Comparison of ENCODE assay signal across 1 cellular context in the genomic region with DNA sequence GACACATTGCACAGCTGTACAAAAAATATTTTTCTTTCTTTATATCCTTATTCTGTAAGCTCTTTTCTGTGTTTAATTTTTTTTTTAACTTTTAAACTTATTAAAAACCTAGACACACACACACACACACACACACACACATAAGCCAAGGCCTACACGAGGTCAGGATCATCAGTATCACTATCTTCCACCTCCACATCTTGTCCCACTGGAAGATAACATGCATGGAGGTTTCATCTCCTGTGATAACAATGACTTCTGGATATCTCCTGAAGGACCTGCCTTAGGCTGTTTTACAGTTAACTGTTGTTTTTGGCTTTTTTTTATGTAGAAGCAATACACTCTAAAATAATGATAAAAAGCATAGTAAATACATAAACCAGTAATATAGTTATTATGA.
TF ChIP-seq lines count a peak whose summit lies in the region.

No MANE protein-coding gene starts in this region.

TF ChIP-seq in K562, 482 proteins besides CTCF, POLR2A, EP300 and RAD21 (continued from another document and continues in another):
- TF ChIP-seq, protein P1, sequence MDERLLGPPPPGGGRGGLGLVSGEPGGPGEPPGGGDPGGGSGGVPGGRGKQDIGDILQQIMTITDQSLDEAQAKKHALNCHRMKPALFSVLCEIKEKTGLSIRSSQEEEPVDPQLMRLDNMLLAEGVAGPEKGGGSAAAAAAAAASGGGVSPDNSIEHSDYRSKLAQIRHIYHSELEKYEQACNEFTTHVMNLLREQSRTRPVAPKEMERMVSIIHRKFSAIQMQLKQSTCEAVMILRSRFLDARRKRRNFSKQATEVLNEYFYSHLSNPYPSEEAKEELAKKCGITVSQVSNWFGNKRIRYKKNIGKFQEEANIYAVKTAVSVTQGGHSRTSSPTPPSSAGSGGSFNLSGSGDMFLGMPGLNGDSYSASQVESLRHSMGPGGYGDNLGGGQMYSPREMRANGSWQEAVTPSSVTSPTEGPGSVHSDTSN (CRISPR knock-in tag; IDR thresholded peaks at IDR 0.05; ENCODE audit: low read depth) = no peak
- TF ChIP-seq, protein P1 (tag; conservative IDR thresholded peaks at IDR 0.05; ENCODE audit: low read depth) = no peak
- TF ChIP-seq NCOR1 (IDR thresholded peaks at IDR 0.05) = peak; percentile 97
- TF ChIP-seq MTA3 (IDR thresholded peaks at IDR 0.05; ENCODE audit: borderline replicate concordance) = peak; percentile 23; the same call in 1 of the 2 replicates
- peak; percentile 49; the same call in 1 of the 2 replicates for TF ChIP-seq HES1 (IDR thresholded peaks at IDR 0.05; ENCODE audit: low read depth)
- peak; percentile 73 to 90 for TF ChIP-seq KDM1A (IDR thresholded peaks at IDR 0.05)
- peak; percentile 92 for TF ChIP-seq GATAD2B (IDR thresholded peaks at IDR 0.05; ENCODE audit: borderline replicate concordance)
- TF ChIP-seq MAZ (CRISPR knock-in tag; conservative IDR thresholded peaks at IDR 0.05 in 1 of 2, IDR thresholded peaks at IDR 0.05 in 1 of 2) = no peak
- no peak for TF ChIP-seq NFE2 (IDR thresholded peaks at IDR 0.05; ENCODE audit: low read depth)
- TF ChIP-seq HDAC8 (tag; IDR thresholded peaks at IDR 0.05) = no peak
- TF ChIP-seq TAF9B (IDR thresholded peaks at IDR 0.05; ENCODE audit: partially characterized antibody) = peak; percentile 26
- peak; percentile 70 for TF ChIP-seq CREM (IDR thresholded peaks at IDR 0.05; ENCODE audit: low read depth)
- TF ChIP-seq FOXK2 (conservative IDR thresholded peaks at IDR 0.05 in 1 of 2, IDR thresholded peaks at IDR 0.05 in 1 of 2; ENCODE audit: low read depth in 2 of 2) = peak in 1 of 2 experiments; percentile 53; a peak in 1 of 4 replicates
- TF ChIP-seq TFAP4 (CRISPR knock-in tag; IDR thresholded peaks at IDR 0.05; ENCODE audit: borderline replicate concordance) = no peak
- TF ChIP-seq ZNF347 (CRISPR knock-in tag; IDR thresholded peaks at IDR 0.05; ENCODE audit: low read depth) = no peak
- TF ChIP-seq ZNF184 (CRISPR knock-in tag; IDR thresholded peaks at IDR 0.05) = no peak
- TF ChIP-seq, protein P2, sequence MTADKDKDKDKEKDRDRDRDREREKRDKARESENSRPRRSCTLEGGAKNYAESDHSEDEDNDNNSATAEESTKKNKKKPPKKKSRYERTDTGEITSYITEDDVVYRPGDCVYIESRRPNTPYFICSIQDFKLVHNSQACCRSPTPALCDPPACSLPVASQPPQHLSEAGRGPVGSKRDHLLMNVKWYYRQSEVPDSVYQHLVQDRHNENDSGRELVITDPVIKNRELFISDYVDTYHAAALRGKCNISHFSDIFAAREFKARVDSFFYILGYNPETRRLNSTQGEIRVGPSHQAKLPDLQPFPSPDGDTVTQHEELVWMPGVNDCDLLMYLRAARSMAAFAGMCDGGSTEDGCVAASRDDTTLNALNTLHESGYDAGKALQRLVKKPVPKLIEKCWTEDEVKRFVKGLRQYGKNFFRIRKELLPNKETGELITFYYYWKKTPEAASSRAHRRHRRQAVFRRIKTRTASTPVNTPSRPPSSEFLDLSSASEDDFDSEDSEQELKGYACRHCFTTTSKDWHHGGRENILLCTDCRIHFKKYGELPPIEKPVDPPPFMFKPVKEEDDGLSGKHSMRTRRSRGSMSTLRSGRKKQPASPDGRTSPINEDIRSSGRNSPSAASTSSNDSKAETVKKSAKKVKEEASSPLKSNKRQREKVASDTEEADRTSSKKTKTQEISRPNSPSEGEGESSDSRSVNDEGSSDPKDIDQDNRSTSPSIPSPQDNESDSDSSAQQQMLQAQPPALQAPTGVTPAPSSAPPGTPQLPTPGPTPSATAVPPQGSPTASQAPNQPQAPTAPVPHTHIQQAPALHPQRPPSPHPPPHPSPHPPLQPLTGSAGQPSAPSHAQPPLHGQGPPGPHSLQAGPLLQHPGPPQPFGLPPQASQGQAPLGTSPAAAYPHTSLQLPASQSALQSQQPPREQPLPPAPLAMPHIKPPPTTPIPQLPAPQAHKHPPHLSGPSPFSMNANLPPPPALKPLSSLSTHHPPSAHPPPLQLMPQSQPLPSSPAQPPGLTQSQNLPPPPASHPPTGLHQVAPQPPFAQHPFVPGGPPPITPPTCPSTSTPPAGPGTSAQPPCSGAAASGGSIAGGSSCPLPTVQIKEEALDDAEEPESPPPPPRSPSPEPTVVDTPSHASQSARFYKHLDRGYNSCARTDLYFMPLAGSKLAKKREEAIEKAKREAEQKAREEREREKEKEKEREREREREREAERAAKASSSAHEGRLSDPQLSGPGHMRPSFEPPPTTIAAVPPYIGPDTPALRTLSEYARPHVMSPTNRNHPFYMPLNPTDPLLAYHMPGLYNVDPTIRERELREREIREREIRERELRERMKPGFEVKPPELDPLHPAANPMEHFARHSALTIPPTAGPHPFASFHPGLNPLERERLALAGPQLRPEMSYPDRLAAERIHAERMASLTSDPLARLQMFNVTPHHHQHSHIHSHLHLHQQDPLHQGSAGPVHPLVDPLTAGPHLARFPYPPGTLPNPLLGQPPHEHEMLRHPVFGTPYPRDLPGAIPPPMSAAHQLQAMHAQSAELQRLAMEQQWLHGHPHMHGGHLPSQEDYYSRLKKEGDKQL (CRISPR knock-in tag; IDR thresholded peaks at IDR 0.05; ENCODE audit: borderline replicate concordance) = no peak
- TF ChIP-seq CXXC5 (CRISPR knock-in tag; IDR thresholded peaks at IDR 0.05) = peak; percentile 61
- TF ChIP-seq, protein P3, sequence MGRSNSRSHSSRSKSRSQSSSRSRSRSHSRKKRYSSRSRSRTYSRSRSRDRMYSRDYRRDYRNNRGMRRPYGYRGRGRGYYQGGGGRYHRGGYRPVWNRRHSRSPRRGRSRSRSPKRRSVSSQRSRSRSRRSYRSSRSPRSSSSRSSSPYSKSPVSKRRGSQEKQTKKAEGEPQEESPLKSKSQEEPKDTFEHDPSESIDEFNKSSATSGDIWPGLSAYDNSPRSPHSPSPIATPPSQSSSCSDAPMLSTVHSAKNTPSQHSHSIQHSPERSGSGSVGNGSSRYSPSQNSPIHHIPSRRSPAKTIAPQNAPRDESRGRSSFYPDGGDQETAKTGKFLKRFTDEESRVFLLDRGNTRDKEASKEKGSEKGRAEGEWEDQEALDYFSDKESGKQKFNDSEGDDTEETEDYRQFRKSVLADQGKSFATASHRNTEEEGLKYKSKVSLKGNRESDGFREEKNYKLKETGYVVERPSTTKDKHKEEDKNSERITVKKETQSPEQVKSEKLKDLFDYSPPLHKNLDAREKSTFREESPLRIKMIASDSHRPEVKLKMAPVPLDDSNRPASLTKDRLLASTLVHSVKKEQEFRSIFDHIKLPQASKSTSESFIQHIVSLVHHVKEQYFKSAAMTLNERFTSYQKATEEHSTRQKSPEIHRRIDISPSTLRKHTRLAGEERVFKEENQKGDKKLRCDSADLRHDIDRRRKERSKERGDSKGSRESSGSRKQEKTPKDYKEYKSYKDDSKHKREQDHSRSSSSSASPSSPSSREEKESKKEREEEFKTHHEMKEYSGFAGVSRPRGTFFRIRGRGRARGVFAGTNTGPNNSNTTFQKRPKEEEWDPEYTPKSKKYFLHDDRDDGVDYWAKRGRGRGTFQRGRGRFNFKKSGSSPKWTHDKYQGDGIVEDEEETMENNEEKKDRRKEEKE (IDR thresholded peaks at IDR 0.05; ENCODE audit: borderline replicate concordance in 1 of 2, control insufficient read depth in 1 of 2, low read depth in 2 of 2, low read length in 1 of 2) = no peak; a peak in 1 of 4 replicates
- no peak for TF ChIP-seq ILK (tag; IDR thresholded peaks at IDR 0.05; ENCODE audit: borderline replicate concordance, low read depth)
- TF ChIP-seq ZFX (CRISPR knock-in tag; IDR thresholded peaks at IDR 0.05) = peak; percentile 62
- no peak for TF ChIP-seq ZNF609 (CRISPR knock-in tag; IDR thresholded peaks at IDR 0.05; ENCODE audit: borderline replicate concordance)
- peak; percentile 96 for TF ChIP-seq CBFA2T2 (conservative IDR thresholded peaks at IDR 0.05)
- TF ChIP-seq HDAC3 (IDR thresholded peaks at IDR 0.05; ENCODE audit: borderline replicate concordance, partially characterized antibody) = peak; percentile 79
- TF ChIP-seq, protein P4, sequence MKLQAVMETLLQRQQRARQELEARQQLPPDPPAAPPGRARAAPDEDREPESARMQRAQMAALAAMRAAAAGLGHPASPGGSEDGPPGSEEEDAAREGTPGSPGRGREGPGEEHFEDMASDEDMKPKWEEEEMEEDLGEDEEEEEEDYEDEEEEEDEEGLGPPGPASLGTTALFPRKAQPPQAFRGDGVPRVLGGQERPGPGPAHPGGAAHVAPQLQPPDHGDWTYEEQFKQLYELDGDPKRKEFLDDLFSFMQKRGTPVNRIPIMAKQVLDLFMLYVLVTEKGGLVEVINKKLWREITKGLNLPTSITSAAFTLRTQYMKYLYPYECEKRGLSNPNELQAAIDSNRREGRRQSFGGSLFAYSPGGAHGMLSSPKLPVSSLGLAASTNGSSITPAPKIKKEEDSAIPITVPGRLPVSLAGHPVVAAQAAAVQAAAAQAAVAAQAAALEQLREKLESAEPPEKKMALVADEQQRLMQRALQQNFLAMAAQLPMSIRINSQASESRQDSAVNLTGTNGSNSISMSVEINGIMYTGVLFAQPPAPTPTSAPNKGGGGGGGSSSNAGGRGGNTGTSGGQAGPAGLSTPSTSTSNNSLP (IDR thresholded peaks at IDR 0.05; ENCODE audit: borderline replicate concordance, low read depth, low read length) = peak; percentile 78; the same call in 1 of the 2 replicates
- TF ChIP-seq TCF3 (CRISPR knock-in tag; IDR thresholded peaks at IDR 0.05) = peak; percentile 94
- TF ChIP-seq ZNF778 (CRISPR knock-in tag; IDR thresholded peaks at IDR 0.05) = no peak
- peak; percentile 86 for TF ChIP-seq SMARCC2 (IDR thresholded peaks at IDR 0.05; ENCODE audit: low read depth)
- peak; percentile 41 for TF ChIP-seq HMGN3 (IDR thresholded peaks at IDR 0.05; ENCODE audit: borderline replicate concordance, extremely low read depth, insufficient read length, low read depth, low read length)
- no peak for TF ChIP-seq FOS (IDR thresholded peaks at IDR 0.05; ENCODE audit: extremely low read depth, insufficient read length)
- TF ChIP-seq ELF4 (CRISPR knock-in tag; IDR thresholded peaks at IDR 0.05) = peak; percentile 19; the same call in 1 of the 2 replicates
- TF ChIP-seq POLR2AphosphoS2 (IDR thresholded peaks at IDR 0.05; ENCODE audit: low read length) = no peak
- peak; percentile 98 for TF ChIP-seq CBFA2T3 (IDR thresholded peaks at IDR 0.05)
- TF ChIP-seq IFI16 (CRISPR knock-in tag; IDR thresholded peaks at IDR 0.05) = no peak
- no peak for TF ChIP-seq ZNF431 (CRISPR knock-in tag; IDR thresholded peaks at IDR 0.05)
